17 cellular contexts compared by ENCODE assay signal in the genomic region with DNA sequence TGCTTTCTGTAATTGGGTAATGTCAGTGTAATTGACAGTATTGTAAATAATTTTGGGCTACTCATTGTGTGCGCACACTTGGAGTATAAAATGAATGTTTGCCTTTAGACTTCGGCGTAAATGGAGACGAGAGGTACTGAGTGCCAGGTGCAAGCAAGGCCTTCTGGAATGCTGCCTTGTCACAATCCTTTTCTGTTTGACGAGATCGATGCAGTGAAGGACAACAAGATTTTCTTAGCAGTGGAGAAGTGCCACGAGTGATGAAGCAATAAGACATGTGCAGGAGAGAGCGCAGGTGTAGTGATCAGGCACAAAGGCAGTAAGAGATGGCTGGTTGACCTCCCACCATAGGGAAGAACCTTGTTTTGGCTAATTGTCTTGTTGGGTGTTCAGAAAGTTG.
DNase-seq lines count a peak whose midpoint lies in the region; ATAC-seq, FAIRE-seq and TF ChIP-seq lines count a peak whose summit lies in the region.
"Had no signal": no experiment of that assay in that cellular context is flagged by ENCODE, and none has a peak within 500 bp of the region (broad histone marks: within the 10 kb centered on the region; RNA-seq: fewer than 3 reads in every experiment).

No MANE protein-coding gene starts in this region.

- CTCF ChIA-PET in Calu3 (lab: Charles Lee) = no interaction called here

- H3K4me3 ChIP-seq in CD4-positive, CD25-positive, alpha-beta regulatory T cell (ENCODE audit: low read depth, low read length) = no peak overlapping the region
- H3K4me3 ChIP-seq in LNCaP clone FGC (ENCODE audit: low read depth, low read length) = no peak overlapping the region
- H3K4me3 ChIP-seq: MG63, SJCRH30, testis had no signal

- ATAC-seq in CD4-positive, CD25-positive, alpha-beta regulatory T cell (ENCODE audit: low read depth in 2 of 2) = no peak
- ATAC-seq in activated naive CD8-positive, alpha-beta T cell treated with anti-CD3 and anti-CD28 coated beads, Interleukin-2, amount 50 U/mL, for 24 hours = no peak

- intact Hi-C loops in Calu3 (cut with micrococcal nuclease; ENCODE audit: unreplicated experiment) = no loop called here

- H3K4me1 ChIP-seq in CD4-positive, CD25-positive, alpha-beta regulatory T cell (ENCODE audit: control insufficient read depth, insufficient read depth, low read length, poor library complexity, severe bottlenecking) = no peaks in the 10 kb centered on the region
- H3K4me1 ChIP-seq: SJCRH30, testis had no signal

- peaks cover 23% of the 10 kb centered on the region for H3K36me3 Mint-ChIP-seq in CD4-positive, CD25-positive, alpha-beta regulatory T cell
- H3K36me3 Mint-ChIP-seq in activated naive CD8-positive, alpha-beta T cell treated with anti-CD3 and anti-CD28 coated beads, Interleukin-2, amount 50 U/mL, for 24 hours (ENCODE audit: low read depth) = peaks cover 40% of the 10 kb centered on the region
- H3K36me3 Mint-ChIP-seq in Calu3 (ENCODE audit: insufficient read depth, unreplicated experiment) = no peaks in the 10 kb centered on the region

- no peak overlapping the region for H3K27ac ChIP-seq in CD4-positive, CD25-positive, alpha-beta regulatory T cell (ENCODE audit: insufficient read depth, low read length, poor library complexity, severe bottlenecking)
- H3K27ac ChIP-seq: SJCRH30, testis had no signal

- TF ChIP-seq CTCF in LNCaP clone FGC (IDR thresholded peaks at IDR 0.05; ENCODE audit: control insufficient read depth, extremely low read depth, insufficient read depth) (no peak), Calu3 (IDR thresholded peaks at IDR 0.05; ENCODE audit: unreplicated experiment) (no peak)

- peaks cover 0 to 2% (median 0%) of the 10 kb centered on the region in 7 donors for H3K9me3 Mint-ChIP-seq in CD4-positive, CD25-positive, alpha-beta regulatory T cell
- no peaks in the 10 kb centered on the region for H3K9me3 Mint-ChIP-seq in activated naive CD8-positive, alpha-beta T cell treated with anti-CD3 and anti-CD28 coated beads, Interleukin-2, amount 50 U/mL, for 24 hours
- no peaks in the 10 kb centered on the region for H3K9me3 Mint-ChIP-seq in Calu3 (ENCODE audit: low read depth, unreplicated experiment)
- H3K9me3 Mint-ChIP-seq: activated naive CD4-positive, alpha-beta T cell treated with anti-CD3 and anti-CD28 coated beads for 36 hours; endodermal cell had no signal

- H3K4me3 Mint-ChIP-seq in CD4-positive, CD25-positive, alpha-beta regulatory T cell = no peak overlapping the region
- no peak overlapping the region for H3K4me3 Mint-ChIP-seq in activated naive CD8-positive, alpha-beta T cell treated with anti-CD3 and anti-CD28 coated beads, Interleukin-2, amount 50 U/mL, for 24 hours
- H3K4me3 Mint-ChIP-seq in Calu3 (ENCODE audit: low read depth, unreplicated experiment) = no peak overlapping the region
- H3K4me3 Mint-ChIP-seq: activated naive CD4-positive, alpha-beta T cell treated with anti-CD3 and anti-CD28 coated beads for 36 hours; endodermal cell had no signal

- H3K9me3 ChIP-seq in CD4-positive, CD25-positive, alpha-beta regulatory T cell (ENCODE audit: control insufficient read depth in 2 of 2, low read length in 2 of 2) = no peaks in the 10 kb centered on the region
- H3K9me3 ChIP-seq: MG63, SJCRH30, testis had no signal

- H3K4me1 Mint-ChIP-seq in CD4-positive, CD25-positive, alpha-beta regulatory T cell = peaks cover 23 to 40% (median 31%) of the 10 kb centered on the region in 4 donors
- H3K4me1 Mint-ChIP-seq in activated naive CD8-positive, alpha-beta T cell treated with anti-CD3 and anti-CD28 coated beads, Interleukin-2, amount 50 U/mL, for 24 hours = peaks cover 56% of the 10 kb centered on the region
- H3K4me1 Mint-ChIP-seq in Calu3 (ENCODE audit: low read depth, unreplicated experiment) = peaks cover 38% of the 10 kb centered on the region

- H3K27ac Mint-ChIP-seq in CD4-positive, CD25-positive, alpha-beta regulatory T cell = peak overlapping the region in 2 of 3 donors; percentile 11 to 23
- H3K27ac Mint-ChIP-seq in activated naive CD8-positive, alpha-beta T cell treated with anti-CD3 and anti-CD28 coated beads, Interleukin-2, amount 50 U/mL, for 24 hours = peak overlapping the region; percentile 24
- H3K27ac Mint-ChIP-seq in Calu3 (ENCODE audit: unreplicated experiment) = no peak overlapping the region
- H3K27ac Mint-ChIP-seq: endodermal cell had no signal

- H3K36me3 ChIP-seq in CD4-positive, CD25-positive, alpha-beta regulatory T cell (ENCODE audit: control insufficient read depth, insufficient read depth, low read length) = no peaks in the 10 kb centered on the region
- H3K36me3 ChIP-seq: SJCRH30 had no signal

- no peak for DNase-seq in CD4-positive, CD25-positive, alpha-beta regulatory T cell
- DNase-seq in LNCaP clone FGC (ENCODE audit: low read depth) = peak; percentile 22
- DNase-seq in NCI-H2196 (lab: John Stamatoyannopoulos, UW; ENCODE audit: unreplicated experiment) = peak; percentile 26
- DNase-seq in activated naive CD8-positive, alpha-beta T cell treated with anti-CD3 and anti-CD28 coated beads, Interleukin-2, amount 50 U/mL, for 24 hours = no peak
- DNase-seq in urothelium cell line (ENCODE audit: low spot score) = no peak
- no peak for DNase-seq in Calu3
- no peak for DNase-seq in erythroblast (lab: John Stamatoyannopoulos, UW)
- DNase-seq in HTR-8/SVneo (ENCODE audit: insufficient read length, low spot score) = no peak
- DNase-seq: activated CD4-positive, alpha-beta T cell treated with anti-CD3 and anti-CD28 coated beads, Interleukin-2, amount 50 U/mL, for 48 hours; activated naive CD4-positive, alpha-beta T cell treated with anti-CD3 and anti-CD28 coated beads for 36 hours; endodermal cell; foreskin melanocyte; MG63; nucleus accumbens; SJCRH30; T1000; testis had no signal

- H3K27me3 ChIP-seq in CD4-positive, CD25-positive, alpha-beta regulatory T cell (ENCODE audit: control insufficient read depth, insufficient read depth, low read length) = no peaks in the 10 kb centered on the region
- H3K27me3 ChIP-seq: MG63, SJCRH30, testis had no signal

- FAIRE-seq in urothelium cell line (lab: Jason Lieb, UNC) (no peak), HTR-8/SVneo (lab: Jason Lieb, UNC) (no peak)

- BruUV-seq in Calu3 (replicated peaks; lab: Mats Ljungman, UMichigan) = no TSS peak

- H3K27me3 Mint-ChIP-seq in CD4-positive, CD25-positive, alpha-beta regulatory T cell = no peaks in the 10 kb centered on the region
- no peaks in the 10 kb centered on the region for H3K27me3 Mint-ChIP-seq in activated naive CD8-positive, alpha-beta T cell treated with anti-CD3 and anti-CD28 coated beads, Interleukin-2, amount 50 U/mL, for 24 hours
- no peaks in the 10 kb centered on the region for H3K27me3 Mint-ChIP-seq in Calu3 (ENCODE audit: unreplicated experiment)

- TF ChIP-seq POLR2A in erythroblast (IDR thresholded peaks at IDR 0.05; ENCODE audit: low read length) = no peak

Comparison
In these comparisons a context has a peak if more than half of its experiments do, and no peak if none do; other contexts are left out.
1. DNase-seq: peak in LNCaP clone FGC (single experiment) and NCI-H2196 (single experiment); none in CD4-positive, CD25-positive, alpha-beta regulatory T cell (0 of 3), activated naive CD8-positive, alpha-beta T cell treated with anti-CD3 and anti-CD28 coated beads, Interleukin-2, amount 50 U/mL, for 24 hours (single experiment), urothelium cell line (single experiment), Calu3 (single experiment), erythroblast (0 of 2) and HTR-8/SVneo (single experiment).